In the genomic region with DNA sequence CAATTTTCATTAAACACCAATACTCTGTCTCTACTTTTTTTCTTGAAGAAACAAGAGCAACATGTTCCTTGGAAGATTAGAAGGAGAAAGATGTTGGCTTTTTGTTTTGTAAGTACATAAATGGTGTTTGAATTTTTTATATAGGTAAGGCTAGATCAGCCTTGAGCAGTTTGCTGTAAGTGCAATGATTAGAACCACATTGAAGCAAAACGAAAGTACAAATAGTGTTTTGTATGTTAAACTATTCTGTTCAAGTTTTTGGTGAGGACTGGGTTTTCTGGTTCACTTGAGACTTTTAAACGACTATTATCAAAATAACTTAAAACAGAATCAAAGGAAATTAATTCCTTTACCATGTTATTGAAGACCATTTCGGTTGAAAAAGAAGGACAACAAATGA, we compare ENCODE assay signal across 1 cellular context.
TF ChIP-seq lines count a peak whose summit lies in the region.

No MANE protein-coding gene starts in this region.

TF ChIP-seq in A549, 52 proteins besides CTCF, POLR2A, EP300 and RAD21 (continued from another document):
- TF ChIP-seq, protein P1, sequence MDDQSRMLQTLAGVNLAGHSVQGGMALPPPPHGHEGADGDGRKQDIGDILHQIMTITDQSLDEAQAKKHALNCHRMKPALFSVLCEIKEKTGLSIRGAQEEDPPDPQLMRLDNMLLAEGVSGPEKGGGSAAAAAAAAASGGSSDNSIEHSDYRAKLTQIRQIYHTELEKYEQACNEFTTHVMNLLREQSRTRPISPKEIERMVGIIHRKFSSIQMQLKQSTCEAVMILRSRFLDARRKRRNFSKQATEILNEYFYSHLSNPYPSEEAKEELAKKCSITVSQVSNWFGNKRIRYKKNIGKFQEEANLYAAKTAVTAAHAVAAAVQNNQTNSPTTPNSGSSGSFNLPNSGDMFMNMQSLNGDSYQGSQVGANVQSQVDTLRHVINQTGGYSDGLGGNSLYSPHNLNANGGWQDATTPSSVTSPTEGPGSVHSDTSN (IDR thresholded peaks at IDR 0.05) = no peak
- no peak for TF ChIP-seq RFX5 (IDR thresholded peaks at IDR 0.05)
- no peak for TF ChIP-seq EHMT2 (IDR thresholded peaks at IDR 0.05; ENCODE audit: low read depth)
- no peak for TF ChIP-seq MAZ (IDR thresholded peaks at IDR 0.05; ENCODE audit: borderline replicate concordance, low read depth, low read length)
- no peak for TF ChIP-seq MYC (IDR thresholded peaks at IDR 0.05; ENCODE audit: borderline replicate concordance, low read length)
